15 cellular contexts compared by ENCODE assay signal in genomic region chr18:77032121-77032758, GRCh38.
DNase-seq lines count a peak whose midpoint lies in the region; ATAC-seq and TF ChIP-seq lines count a peak whose summit lies in the region.
"Had no signal": no experiment of that assay in that cellular context is flagged by ENCODE, and none has a peak within 500 bp of the region (broad histone marks: within the 10 kb centered on the region; RNA-seq: fewer than 3 reads in every experiment).

No MANE protein-coding gene starts in this region.

- H3K9me3 ChIP-seq in CD8-positive, alpha-beta memory T cell (ENCODE audit: low read length): no peaks in the 10 kb centered on the region
- H3K9me3 ChIP-seq: MG63 had no signal

- CTCF ChIA-PET in CD8-positive, alpha-beta memory T cell (lab: Charles Lee): interaction anchor here (1.2 to 1.6 kb wide), 2 partner anchors 10 to 20 kb away, joined by 3 read pairs; no protein-coding TSS in a partner anchor
- CTCF ChIA-PET in GM10248 (lab: Yijun Ruan, JAX): interaction anchor here (0.9 to 2.6 kb wide), 4 partner anchors 10 to 49 kb away, joined by 3 to 12 read pairs (median 5); no protein-coding TSS in a partner anchor

- no peak overlapping the region for H3K4me3 ChIP-seq in CD8-positive, alpha-beta memory T cell (ENCODE audit: low read length)
- H3K4me3 ChIP-seq: BLaER1 treated with 17β-estradiol and CSF1 and Interleukin-3, amounts not matched to agents 10 nM and 100 nM; GM23338; MG63 had no signal

- H3K36me3 ChIP-seq in CD8-positive, alpha-beta memory T cell (ENCODE audit: insufficient read depth, low read length): no peaks in the 10 kb centered on the region
- H3K36me3 ChIP-seq: MG63 had no signal

- peaks cover 58 to 68% (median 64%) of the 10 kb centered on the region in 3 donors for H3K4me1 Mint-ChIP-seq in CD8-positive, alpha-beta memory T cell
- H3K4me1 Mint-ChIP-seq in effector memory CD8-positive, alpha-beta T cell (ENCODE audit: low read depth in 2 of 2): peaks cover 52 to 59% of the 10 kb centered on the region in 2 donors
- H3K4me1 Mint-ChIP-seq in osteocyte (ENCODE audit: unreplicated experiment): peaks cover 30% of the 10 kb centered on the region
- H3K4me1 Mint-ChIP-seq: GM23338, WTC11 had no signal

- POLR2A ChIA-PET in CD8-positive, alpha-beta memory T cell (lab: Charles Lee): no interaction called here
- POLR2A ChIA-PET in GM10248 (lab: Yijun Ruan, JAX): no interaction called here

- peak; percentile 21 for ATAC-seq in effector memory CD8-positive, alpha-beta T cell (replicated peaks)
- no peak for ATAC-seq in GM21390 (IDR thresholded peaks at IDR 0.05; ENCODE audit: unreplicated experiment)
- ATAC-seq: GM23338; SK-N-SH treated with all-trans-retinoic acid at 6 μM for 48 hours; stimulated activated memory B cell treated with anti-CD40 and anti-IgM and Interleukin-4, amounts not matched to agents 10 μg/mL and 1 μg/mL and 100 μg/mL, for 72 hours; WTC11 had no signal

- peaks cover 21% of the 10 kb centered on the region for H3K4me1 ChIP-seq in CD8-positive, alpha-beta memory T cell (ENCODE audit: insufficient read depth, low read length)

- peak overlapping the region in 6 of 8 donors; percentile 24 to 70 (median 44) for H3K27ac Mint-ChIP-seq in CD8-positive, alpha-beta memory T cell
- peak overlapping the region; percentile 78 to 86 for H3K27ac Mint-ChIP-seq in effector memory CD8-positive, alpha-beta T cell
- H3K27ac Mint-ChIP-seq in osteocyte (ENCODE audit: unreplicated experiment): peak overlapping the region; percentile 73
- H3K27ac Mint-ChIP-seq: GM23338; stimulated activated memory B cell treated with anti-CD40 and anti-IgM and Interleukin-4, amounts not matched to agents 10 μg/mL and 1 μg/mL and 100 μg/mL, for 72 hours; WTC11 had no signal

- no peaks in the 10 kb centered on the region for H3K27me3 ChIP-seq in CD8-positive, alpha-beta memory T cell (ENCODE audit: insufficient read depth, low read length, poor library complexity, severe bottlenecking)
- H3K27me3 ChIP-seq: BLaER1 treated with 17β-estradiol and CSF1 and Interleukin-3, amounts not matched to agents 10 nM and 100 nM; MG63 had no signal

- peak overlapping the region in 1 of 7 donors; percentile 12 for H3K4me3 Mint-ChIP-seq in CD8-positive, alpha-beta memory T cell
- peak overlapping the region in 1 of 2 donors; percentile 31 for H3K4me3 Mint-ChIP-seq in effector memory CD8-positive, alpha-beta T cell
- H3K4me3 Mint-ChIP-seq in osteocyte (ENCODE audit: unreplicated experiment): no peak overlapping the region
- H3K4me3 Mint-ChIP-seq: GM23338; stimulated activated memory B cell treated with anti-CD40 and anti-IgM and Interleukin-4, amounts not matched to agents 10 μg/mL and 1 μg/mL and 100 μg/mL, for 72 hours; WTC11 had no signal

- peaks cover 4 to 66% (median 17%) of the 10 kb centered on the region in 3 donors for H3K36me3 Mint-ChIP-seq in CD8-positive, alpha-beta memory T cell
- H3K36me3 Mint-ChIP-seq in effector memory CD8-positive, alpha-beta T cell (ENCODE audit: insufficient read depth): peaks cover 44% of the 10 kb centered on the region
- peaks cover 7% of the 10 kb centered on the region for H3K36me3 Mint-ChIP-seq in osteocyte (ENCODE audit: unreplicated experiment)

- no peaks in the 10 kb centered on the region for H3K27me3 Mint-ChIP-seq in CD8-positive, alpha-beta memory T cell
- H3K27me3 Mint-ChIP-seq in effector memory CD8-positive, alpha-beta T cell: no peaks in the 10 kb centered on the region
- no peaks in the 10 kb centered on the region for H3K27me3 Mint-ChIP-seq in osteocyte (ENCODE audit: unreplicated experiment)
- H3K27me3 Mint-ChIP-seq: stimulated activated memory B cell treated with anti-CD40 and anti-IgM and Interleukin-4, amounts not matched to agents 10 μg/mL and 1 μg/mL and 100 μg/mL, for 72 hours had no signal

- H3K9me3 Mint-ChIP-seq in CD8-positive, alpha-beta memory T cell: no peaks in the 10 kb centered on the region
- no peaks in the 10 kb centered on the region for H3K9me3 Mint-ChIP-seq in effector memory CD8-positive, alpha-beta T cell
- no peaks in the 10 kb centered on the region for H3K9me3 Mint-ChIP-seq in osteocyte (ENCODE audit: unreplicated experiment)

- no peak for DNase-seq in CD8-positive, alpha-beta memory T cell
- DNase-seq in NCI-H69 (lab: John Stamatoyannopoulos, UW): peak; percentile 32
- DNase-seq in effector memory CD8-positive, alpha-beta T cell: no peak
- no peak for DNase-seq in osteocyte (ENCODE audit: extremely low spot score, unreplicated experiment)
- no peak for DNase-seq in GM10248 (ENCODE audit: extremely low spot score)
- no peak for DNase-seq in iPS-NIHi7 (ENCODE audit: extremely low spot score)
- DNase-seq in activated CD4-positive, alpha-beta T cell treated with anti-CD3 and anti-CD28 coated beads for 4 hours: no peak
- DNase-seq: MG63; stimulated activated CD4-positive, alpha-beta T cell treated with anti-CD3 and anti-CD28 coated beads, Interleukin-2, amount 100 ng/mL, for 48 hours had no signal

- TF ChIP-seq CTCF in osteocyte (IDR thresholded peaks at IDR 0.05) (no peak), GM10248 (IDR thresholded peaks at IDR 0.05; ENCODE audit: control extremely low read depth, extremely low read depth, low read depth, missing control alignments) (no peak)

- no peak overlapping the region for H3K27ac ChIP-seq in CD8-positive, alpha-beta memory T cell (ENCODE audit: low read depth, low read length)
